1 cellular context compared by ENCODE assay signal in genomic region chr3:155270485-155271342, GRCh38.
TF ChIP-seq lines count a peak whose summit lies in the region.

No MANE protein-coding gene starts in this region.

TF ChIP-seq in GM23338, 12 proteins besides CTCF, POLR2A, EP300 and RAD21:
- TF ChIP-seq EZH2 (IDR thresholded peaks at IDR 0.05; ENCODE audit: low read depth, unreplicated experiment) (no peak), POLR2AphosphoS5 (IDR thresholded peaks at IDR 0.05; ENCODE audit: low read depth) (no peak; the same call in 1 of the 2 replicates), CREB1 (CRISPR knock-in tag; IDR thresholded peaks at IDR 0.05; ENCODE audit: low read depth) (no peak), ZNF462 (CRISPR knock-in tag; IDR thresholded peaks at IDR 0.05) (no peak), NANOG (IDR thresholded peaks at IDR 0.05; ENCODE audit: borderline replicate concordance) (no peak), EZH2phosphoT487 (IDR thresholded peaks at IDR 0.05; ENCODE audit: unreplicated experiment) (no peak), ETS1 (IDR thresholded peaks at IDR 0.05) (no peak), JUNB (IDR thresholded peaks at IDR 0.05; ENCODE audit: unreplicated experiment) (no peak), ZNF114 (CRISPR knock-in tag; IDR thresholded peaks at IDR 0.05) (no peak), STAT1 (IDR thresholded peaks at IDR 0.05; ENCODE audit: unreplicated experiment) (no peak), ZNF331 (CRISPR knock-in tag; IDR thresholded peaks at IDR 0.05; ENCODE audit: low read depth) (no peak)
- TF ChIP-seq, protein P1, sequence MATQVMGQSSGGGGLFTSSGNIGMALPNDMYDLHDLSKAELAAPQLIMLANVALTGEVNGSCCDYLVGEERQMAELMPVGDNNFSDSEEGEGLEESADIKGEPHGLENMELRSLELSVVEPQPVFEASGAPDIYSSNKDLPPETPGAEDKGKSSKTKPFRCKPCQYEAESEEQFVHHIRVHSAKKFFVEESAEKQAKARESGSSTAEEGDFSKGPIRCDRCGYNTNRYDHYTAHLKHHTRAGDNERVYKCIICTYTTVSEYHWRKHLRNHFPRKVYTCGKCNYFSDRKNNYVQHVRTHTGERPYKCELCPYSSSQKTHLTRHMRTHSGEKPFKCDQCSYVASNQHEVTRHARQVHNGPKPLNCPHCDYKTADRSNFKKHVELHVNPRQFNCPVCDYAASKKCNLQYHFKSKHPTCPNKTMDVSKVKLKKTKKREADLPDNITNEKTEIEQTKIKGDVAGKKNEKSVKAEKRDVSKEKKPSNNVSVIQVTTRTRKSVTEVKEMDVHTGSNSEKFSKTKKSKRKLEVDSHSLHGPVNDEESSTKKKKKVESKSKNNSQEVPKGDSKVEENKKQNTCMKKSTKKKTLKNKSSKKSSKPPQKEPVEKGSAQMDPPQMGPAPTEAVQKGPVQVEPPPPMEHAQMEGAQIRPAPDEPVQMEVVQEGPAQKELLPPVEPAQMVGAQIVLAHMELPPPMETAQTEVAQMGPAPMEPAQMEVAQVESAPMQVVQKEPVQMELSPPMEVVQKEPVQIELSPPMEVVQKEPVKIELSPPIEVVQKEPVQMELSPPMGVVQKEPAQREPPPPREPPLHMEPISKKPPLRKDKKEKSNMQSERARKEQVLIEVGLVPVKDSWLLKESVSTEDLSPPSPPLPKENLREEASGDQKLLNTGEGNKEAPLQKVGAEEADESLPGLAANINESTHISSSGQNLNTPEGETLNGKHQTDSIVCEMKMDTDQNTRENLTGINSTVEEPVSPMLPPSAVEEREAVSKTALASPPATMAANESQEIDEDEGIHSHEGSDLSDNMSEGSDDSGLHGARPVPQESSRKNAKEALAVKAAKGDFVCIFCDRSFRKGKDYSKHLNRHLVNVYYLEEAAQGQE (IDR thresholded peaks at IDR 0.05; ENCODE audit: unreplicated experiment) = no peak
